ENCODE assay signal across 13 cellular contexts in the genomic region with DNA sequence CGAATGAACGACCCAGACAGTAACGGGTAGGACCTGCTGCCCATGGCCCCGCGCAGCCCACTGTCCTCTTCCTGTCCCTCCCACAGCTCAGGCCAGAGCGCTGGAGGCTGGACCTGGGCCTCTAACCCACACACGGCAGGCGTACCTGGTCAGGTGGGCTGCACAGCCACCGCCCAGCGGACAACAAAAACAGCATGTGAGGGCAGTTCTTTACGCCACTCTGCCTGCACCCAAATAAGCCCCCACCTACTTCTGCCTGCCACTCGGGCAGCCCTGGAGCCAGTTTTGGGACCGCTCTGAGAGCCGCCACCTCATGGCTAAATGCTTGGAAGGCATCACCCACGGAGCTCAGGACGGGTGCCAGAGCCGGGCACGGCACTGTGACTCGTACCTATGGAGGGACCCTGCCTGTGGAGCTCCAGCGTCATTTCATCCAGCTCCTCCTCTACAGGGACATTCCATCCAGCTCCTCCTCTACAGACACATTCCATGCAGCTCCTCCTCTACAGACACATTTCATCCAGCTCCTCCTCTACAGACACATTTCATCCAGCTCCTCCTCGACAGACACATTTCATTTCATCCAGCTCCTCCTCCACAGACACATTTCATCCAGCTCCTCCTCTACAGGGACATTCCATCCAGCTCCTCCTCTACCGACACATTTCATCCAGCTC. TPM values are rescaled to one million over a fixed set of nuclear protein-coding genes. Genes with fewer than 3 reads are reported as not detected.
DNase-seq lines count a peak whose midpoint lies in the region; ATAC-seq and TF ChIP-seq lines count a peak whose summit lies in the region.
"Had no signal": no experiment of that assay in that cellular context is flagged by ENCODE, and none has a peak within 500 bp of the region (broad histone marks: within the 10 kb centered on the region; RNA-seq: fewer than 3 reads in every experiment).

No MANE protein-coding gene starts in this region.

- H3K4me3 Mint-ChIP-seq in T-helper 2 cell treated with Interferon-gamma antibody and Interleukin-4, amounts not matched to agents 5 μg/mL and 100 μg/mL, for 36 hours = no peak overlapping the region
- H3K4me3 Mint-ChIP-seq in HFFc6 (peak overlapping the region; percentile 67), nephron progenitor cell (peak overlapping the region; percentile 43)

- TF ChIP-seq CTCF in HFFc6 (IDR thresholded peaks at IDR 0.05) = no peak
- TF ChIP-seq CTCF in nephron progenitor cell (IDR thresholded peaks at IDR 0.05) = no peak

- H3K36me3 Mint-ChIP-seq in T-helper 2 cell treated with Interferon-gamma antibody and Interleukin-4, amounts not matched to agents 5 μg/mL and 100 μg/mL, for 36 hours (ENCODE audit: low read depth) = peaks cover 46% of the 10 kb centered on the region
- H3K36me3 Mint-ChIP-seq in HFFc6 (ENCODE audit: low read depth) = peaks cover 29% of the 10 kb centered on the region
- peaks cover 46% of the 10 kb centered on the region for H3K36me3 Mint-ChIP-seq in nephron progenitor cell (ENCODE audit: low read depth)

- no peaks in the 10 kb centered on the region for H3K9me3 Mint-ChIP-seq in T-helper 2 cell treated with Interferon-gamma antibody and Interleukin-4, amounts not matched to agents 5 μg/mL and 100 μg/mL, for 36 hours
- peaks cover 31% of the 10 kb centered on the region for H3K9me3 Mint-ChIP-seq in HFFc6
- peaks cover 25% of the 10 kb centered on the region for H3K9me3 Mint-ChIP-seq in nephron progenitor cell

- H3K27me3 Mint-ChIP-seq in T-helper 2 cell treated with Interferon-gamma antibody and Interleukin-4, amounts not matched to agents 5 μg/mL and 100 μg/mL, for 36 hours (ENCODE audit: low read depth) = no peaks in the 10 kb centered on the region
- H3K27me3 Mint-ChIP-seq in HFFc6 (ENCODE audit: insufficient read depth) (peaks cover 3% of the 10 kb centered on the region; the same call in 1 of the 2 replicates), nephron progenitor cell (ENCODE audit: low read depth, poor library complexity) (peaks cover 12% of the 10 kb centered on the region)

- DNase-seq in T-helper 2 cell treated with Interferon-gamma antibody and Interleukin-4, amounts not matched to agents 5 μg/mL and 100 μg/mL, for 36 hours (ENCODE audit: low spot score) = no peak
- DNase-seq in T-helper 2 cell (no peak), HFFc6 (no peak), cerebellar cortex (ENCODE audit: low spot score) (peak; percentile 55), nephron progenitor cell (no peak)
- no peak for DNase-seq in stimulated activated CD4-positive, alpha-beta T cell treated with anti-CD3 and anti-CD28 coated beads, Interleukin-12 subunit alpha, Interleukin-12 subunit beta, amount 100 ng/mL, for 4 hours
- DNase-seq: activated T-cell treated with anti-CD3 and anti-CD28 coated beads for 4 hours, GOT3, hypothalamus, stomach, T-helper 1 cell had no signal

- H3K27ac Mint-ChIP-seq in T-helper 2 cell treated with Interferon-gamma antibody and Interleukin-4, amounts not matched to agents 5 μg/mL and 100 μg/mL, for 36 hours = peak overlapping the region; percentile 63
- H3K27ac Mint-ChIP-seq in HFFc6 = peak overlapping the region; percentile 34; the same call in 1 of the 2 replicates
- H3K27ac Mint-ChIP-seq in nephron progenitor cell = peak overlapping the region; percentile 99

- ATAC-seq in HG02870 (IDR thresholded peaks at IDR 0.05; ENCODE audit: unreplicated experiment) (no peak), HG03520 (IDR thresholded peaks at IDR 0.05; ENCODE audit: unreplicated experiment) (no peak)

- H3K4me1 Mint-ChIP-seq in T-helper 2 cell treated with Interferon-gamma antibody and Interleukin-4, amounts not matched to agents 5 μg/mL and 100 μg/mL, for 36 hours (ENCODE audit: low read depth) = peaks cover 10% of the 10 kb centered on the region
- H3K4me1 Mint-ChIP-seq in HFFc6 (ENCODE audit: low read depth) (peaks cover 31% of the 10 kb centered on the region), nephron progenitor cell (peaks cover 28% of the 10 kb centered on the region)

RNA-seq across cellular contexts. Expression of a gene that starts 18.9 kb away (rescaled TPM):
- 100 to 1,000 TPM; 119 to 164 (median 143) TPM for total RNA-seq in HFFc6 (2021; fragmentation: NEBNext Ultra II Directional; extraction: Animal tissue kit (Norgen Biotek cat#: 25700))

RNA-seq across cellular contexts. Expression of a gene that starts 31.1 kb away (rescaled TPM):
- total RNA-seq in HFFc6 (2021; fragmentation: NEBNext Ultra II Directional; extraction: Animal tissue kit (Norgen Biotek cat#: 25700)) = 1,000 to 10,000 TPM; 2,350 to 4,507 (median 3,883) TPM

Comparison
In these comparisons a context has a peak if more than half of its experiments do, and no peak if none do; other contexts are left out.
1. H3K27ac Mint-ChIP-seq: peak in every context shown above with its lines; median percentile 99 in nephron progenitor cell; 63 in T-helper 2 cell treated with Interferon-gamma antibody and Interleukin-4, amounts not matched to agents 5 μg/mL and 100 μg/mL, for 36 hours; 34 in HFFc6.